Comparison of ENCODE assay signal across 1 cellular context in genomic region chr10:31036209-31036608, GRCh38.
TF ChIP-seq lines count a peak whose summit lies in the region.

No MANE protein-coding gene starts in this region.

TF ChIP-seq in HEK293, 187 proteins besides CTCF, POLR2A, EP300 and RAD21 (continued from another document):
- TF ChIP-seq TSHZ1 (tag by site-specific recombination; IDR thresholded peaks at IDR 0.05; ENCODE audit: borderline replicate concordance) (no peak), ZNF221 (tag by site-specific recombination; IDR thresholded peaks at IDR 0.05; ENCODE audit: borderline replicate concordance) (no peak), ZNF239 (tag by site-specific recombination; IDR thresholded peaks at IDR 0.05) (no peak), ZNF19 (tag by site-specific recombination; IDR thresholded peaks at IDR 0.05; ENCODE audit: low read depth) (no peak), ZNF394 (tag by site-specific recombination; IDR thresholded peaks at IDR 0.05; ENCODE audit: borderline replicate concordance) (0 out of 2 replicates have a peak, but pooled peaks have one; percentile 15)
